ENCODE assay signal across 8 cellular contexts in the genomic region with DNA sequence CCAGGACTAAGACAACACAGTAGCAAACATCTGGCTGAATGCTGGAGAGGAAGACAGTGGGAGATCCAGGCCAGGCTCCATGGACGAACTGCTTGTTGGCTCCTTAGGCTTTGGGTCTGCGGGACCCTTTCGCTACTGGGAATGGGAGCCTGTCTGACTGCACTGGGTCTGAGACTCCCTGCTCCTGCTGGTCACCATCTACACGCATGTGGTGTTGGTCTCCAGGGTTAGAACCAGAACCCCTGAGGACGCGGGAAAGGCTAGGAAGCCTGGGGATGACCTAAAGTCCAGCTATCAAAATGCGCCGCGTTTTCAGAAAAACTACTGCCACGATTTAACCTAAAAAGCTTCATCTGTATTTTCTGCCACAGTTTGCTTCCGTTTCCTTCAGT. TPM values are rescaled to one million over a fixed set of nuclear protein-coding genes. Genes with fewer than 3 reads are reported as not detected.
DNase-seq lines count a peak whose midpoint lies in the region; ATAC-seq and FAIRE-seq lines count a peak whose summit lies in the region.

No MANE protein-coding gene starts in this region.

- no peaks in the 10 kb centered on the region for H3K9me3 Mint-ChIP-seq in activated naive CD4-positive, alpha-beta T cell treated with anti-CD3 and anti-CD28 coated beads, Interleukin-2, amount 50 U/mL, for 72 hours
- H3K9me3 Mint-ChIP-seq in stimulated activated memory B cell treated with anti-CD40 and anti-IgM and Interleukin-4, amounts not matched to agents 10 μg/mL and 1 μg/mL and 100 μg/mL, for 72 hours = no peaks in the 10 kb centered on the region

- H3K9me3 ChIP-seq in HAP-1 (no peaks in the 10 kb centered on the region), iPS-15b (ENCODE audit: control insufficient read depth, insufficient read depth, low read length) (no peaks in the 10 kb centered on the region)

- H3K4me3 Mint-ChIP-seq in stimulated activated memory B cell treated with anti-CD40 and anti-IgM and Interleukin-4, amounts not matched to agents 10 μg/mL and 1 μg/mL and 100 μg/mL, for 72 hours = peak overlapping the region; percentile 82

- FAIRE-seq in GM19239 (lab: Jason Lieb, UNC) = no peak

- H3K36me3 ChIP-seq in HAP-1 (replicated peaks) (no peaks in the 10 kb centered on the region), iPS-15b (ENCODE audit: control insufficient read depth, insufficient read depth, low read length) (no peaks in the 10 kb centered on the region)

- peaks cover 15 to 21% of the 10 kb centered on the region in 2 donors for H3K36me3 Mint-ChIP-seq in activated naive CD4-positive, alpha-beta T cell treated with anti-CD3 and anti-CD28 coated beads, Interleukin-2, amount 50 U/mL, for 72 hours
- H3K36me3 Mint-ChIP-seq in stimulated activated memory B cell treated with anti-CD40 and anti-IgM and Interleukin-4, amounts not matched to agents 10 μg/mL and 1 μg/mL and 100 μg/mL, for 72 hours = peaks cover 21% of the 10 kb centered on the region

- peak overlapping the region; percentile 81 for H3K4me3 ChIP-seq in HAP-1
- H3K4me3 ChIP-seq in iPS-15b (ENCODE audit: low read depth, low read length) = peak overlapping the region; percentile 88

- H3K27me3 ChIP-seq in HAP-1 (ENCODE audit: low read depth) (no peaks in the 10 kb centered on the region), iPS-15b (ENCODE audit: control insufficient read depth, insufficient read depth, low read length) (no peaks in the 10 kb centered on the region)

- peaks cover 20% of the 10 kb centered on the region for H3K27me3 Mint-ChIP-seq in stimulated activated memory B cell treated with anti-CD40 and anti-IgM and Interleukin-4, amounts not matched to agents 10 μg/mL and 1 μg/mL and 100 μg/mL, for 72 hours

- ATAC-seq in activated naive CD4-positive, alpha-beta T cell treated with anti-CD3 and anti-CD28 coated beads, Interleukin-2, amount 50 U/mL, for 72 hours = no peak
- ATAC-seq in stimulated activated memory B cell treated with anti-CD40 and anti-IgM and Interleukin-4, amounts not matched to agents 10 μg/mL and 1 μg/mL and 100 μg/mL, for 72 hours = no peak
- ATAC-seq in GM19023 (IDR thresholded peaks at IDR 0.05; ENCODE audit: unreplicated experiment) = no peak

- in situ Hi-C loops in HAP-1 (cut with MboI; ENCODE audit: low sequenced_read_pairs) = no loop called here

- DNase-seq in HAP-1 (ENCODE audit: low spot score in 2 of 2) (no peak), GM19239 (ENCODE audit: insufficient read length, low spot score) (no peak), occipital lobe (lab: John Stamatoyannopoulos, UW) (no peak), HK-2 (ENCODE audit: unreplicated experiment) (no peak)
- DNase-seq in activated naive CD4-positive, alpha-beta T cell treated with anti-CD3 and anti-CD28 coated beads, Interleukin-2, amount 50 U/mL, for 72 hours (ENCODE audit: low spot score in 2 of 2) = no peak

- H3K9ac ChIP-seq in iPS-15b (ENCODE audit: low read depth, low read length) = peak overlapping the region; percentile 90

- H3K4me1 Mint-ChIP-seq in stimulated activated memory B cell treated with anti-CD40 and anti-IgM and Interleukin-4, amounts not matched to agents 10 μg/mL and 1 μg/mL and 100 μg/mL, for 72 hours = peaks cover 76% of the 10 kb centered on the region

- H3K4me1 ChIP-seq in HAP-1 (peaks cover 13% of the 10 kb centered on the region), iPS-15b (ENCODE audit: control insufficient read depth, insufficient read depth, low read length) (peaks cover 9% of the 10 kb centered on the region)

- peak overlapping the region; percentile 55 to 98 for H3K27ac Mint-ChIP-seq in activated naive CD4-positive, alpha-beta T cell treated with anti-CD3 and anti-CD28 coated beads, Interleukin-2, amount 50 U/mL, for 72 hours
- peak overlapping the region; percentile 84 for H3K27ac Mint-ChIP-seq in stimulated activated memory B cell treated with anti-CD40 and anti-IgM and Interleukin-4, amounts not matched to agents 10 μg/mL and 1 μg/mL and 100 μg/mL, for 72 hours

RNA-seq across cellular contexts. Expression of gene DNAJB6, which starts 0.8 kb away (rescaled TPM):
- 10 to 100 TPM; 71.7 to 74.9 TPM for total RNA-seq in activated naive CD4-positive, alpha-beta T cell treated with anti-CD3 and anti-CD28 coated beads, Interleukin-2, amount 50 U/mL, for 72 hours
- 179 TPM for total RNA-seq in occipital lobe
